8 cellular contexts compared by ENCODE assay signal in genomic region chr2:165952600-165953210, GRCh38. TPM values are rescaled to one million over a fixed set of nuclear protein-coding genes. Genes with fewer than 3 reads are reported as not detected.
DNase-seq lines count a peak whose midpoint lies in the region; ATAC-seq and TF ChIP-seq lines count a peak whose summit lies in the region.

No MANE protein-coding gene starts in this region.

- H2AFZ ChIP-seq in neuronal stem cell (ENCODE audit: low read length), result peak overlapping the region; percentile 81

- no peak overlapping the region for H3K9ac ChIP-seq in neuronal stem cell (ENCODE audit: low read depth, low read length, poor library complexity)

- H3K27ac ChIP-seq in dorsolateral prefrontal cortex (peak overlapping the region in 27 of 59 donors; percentile 41 to 93 (median 85)), neuronal stem cell (replicated peaks; ENCODE audit: low read length) (no peak overlapping the region)

- intact Hi-C loops in dorsolateral prefrontal cortex (cut with DNase I), result loop anchor here (5.0 kb wide), 1 partner anchor 175 kb away; the partner anchor contains the start of gene SCN1A (in 2 of the 2)

- peaks cover 2 to 42% of the 10 kb centered on the region in 2 donors for H3K36me3 ChIP-seq in neuronal stem cell (replicated peaks in 1 of 2; ENCODE audit: control insufficient read depth in 2 of 2, insufficient read depth in 2 of 2, low read length in 2 of 2)

- no peak overlapping the region for H3K18ac ChIP-seq in neuronal stem cell (ENCODE audit: low read length)

- H3K4me2 ChIP-seq in neuronal stem cell (ENCODE audit: insufficient read depth, low read length, poor library complexity, severe bottlenecking), result peak overlapping the region; percentile 23

- H4K8ac ChIP-seq in neuronal stem cell (ENCODE audit: low read depth, low read length), result no peak overlapping the region

- DNase-seq in GM04503 (ENCODE audit: low read depth) (peak; percentile 4), M059J (ENCODE audit: low read depth) (peak; percentile 22), dorsolateral prefrontal cortex (no peak), neuronal stem cell (ENCODE audit: low spot score) (no peak), T-helper 2 cell (no peak)
- DNase-seq in activated CD4-positive, alpha-beta T cell treated with anti-CD3 and anti-CD28 coated beads, Interleukin-2, amount 50 U/mL, for 48 hours, result no peak

- H3K14ac ChIP-seq in neuronal stem cell (ENCODE audit: low read length), result no peak overlapping the region

- no peak overlapping the region for H3K4ac ChIP-seq in neuronal stem cell (ENCODE audit: low read length)

- peak overlapping the region; percentile 66 to 98 (median 84) for H3K4me3 ChIP-seq in dorsolateral prefrontal cortex
- H3K4me3 ChIP-seq in neuronal stem cell (ENCODE audit: low read length in 2 of 2), result peak overlapping the region; percentile 77 to 96

- H3K23ac ChIP-seq in neuronal stem cell (ENCODE audit: low read depth, low read length, poor library complexity), result no peak overlapping the region

- no CpG with 5 or more reads among the region's 4 CpGs for WGBS in neuronal stem cell (ENCODE audit: extremely low coverage in 2 of 2, insufficient read length in 2 of 2, insufficient replicate concordance in 1 of 2), 2 donors

- H4K91ac ChIP-seq in neuronal stem cell (ENCODE audit: low read depth, low read length, poor library complexity), result no peak overlapping the region

- no peak for ATAC-seq in HG03095 (IDR thresholded peaks at IDR 0.05; ENCODE audit: unreplicated experiment)
- ATAC-seq in HG03108 (IDR thresholded peaks at IDR 0.05; ENCODE audit: unreplicated experiment), result no peak

- no peaks in the 10 kb centered on the region for H3K79me1 ChIP-seq in neuronal stem cell (ENCODE audit: low read depth, low read length)

- H3K27me3 ChIP-seq in dorsolateral prefrontal cortex, result no peaks in the 10 kb centered on the region
- H3K27me3 ChIP-seq in neuronal stem cell (ENCODE audit: control insufficient read depth in 3 of 3, insufficient read depth in 3 of 3, low read depth in 1 of 3, low read length in 3 of 3), result no peaks in the 10 kb centered on the region

- no peak for TF ChIP-seq CTCF in dorsolateral prefrontal cortex (IDR thresholded peaks at IDR 0.05 in 54 of 56, conservative IDR thresholded peaks at IDR 0.05 in 2 of 56; ENCODE audit: low read depth in 1 of 56, partially characterized antibody in 56 of 56)

- peaks cover 2 to 3% of the 10 kb centered on the region in 2 donors for H3K4me1 ChIP-seq in neuronal stem cell (ENCODE audit: control insufficient read depth in 2 of 2, insufficient read depth in 1 of 2, low read depth in 1 of 2, low read length in 2 of 2)

- H2BK120ac ChIP-seq in neuronal stem cell (ENCODE audit: low read depth, low read length), result no peak overlapping the region

- H2BK5ac ChIP-seq in neuronal stem cell (ENCODE audit: low read length), result no peak overlapping the region

- no peak overlapping the region for H2BK15ac ChIP-seq in neuronal stem cell (ENCODE audit: low read length)

- no peak overlapping the region for H2BK12ac ChIP-seq in neuronal stem cell (ENCODE audit: low read length)

- H2AK5ac ChIP-seq in neuronal stem cell (ENCODE audit: low read depth, low read length), result no peak overlapping the region

- H3K9me3 ChIP-seq in neuronal stem cell (replicated peaks in 1 of 2; ENCODE audit: control insufficient read depth in 2 of 2, insufficient read depth in 1 of 2, low read depth in 1 of 2, low read length in 2 of 2), result no peaks in the 10 kb centered on the region

RNA-seq across cellular contexts. Expression of gene TTC21B, which starts 0.9 kb away (rescaled TPM):
- total RNA-seq in M059J (2014; rRNA removed; shearing (Covaris generic)), result 9.0 and 14.3 TPM in 2 replicates
- 10 to 100 TPM; 28.3 to 65.2 (median 47.2) TPM for total RNA-seq in dorsolateral prefrontal cortex
- polyA plus RNA-seq in neuronal stem cell (2013, experiment 1 of 2), result 10.3 TPM
- 9.1 TPM for polyA plus RNA-seq in neuronal stem cell (2013, experiment 2 of 2)

Comparison
In these comparisons a context has a peak if more than half of its experiments do, and no peak if none do; other contexts are left out.
1. DNase-seq: peak in GM04503 (single experiment) and M059J (single experiment); none in dorsolateral prefrontal cortex (0 of 10), neuronal stem cell (single experiment), activated CD4-positive, alpha-beta T cell treated with anti-CD3 and anti-CD28 coated beads, Interleukin-2, amount 50 U/mL, for 48 hours (0 of 2) and T-helper 2 cell (0 of 5).